In the genomic region with DNA sequence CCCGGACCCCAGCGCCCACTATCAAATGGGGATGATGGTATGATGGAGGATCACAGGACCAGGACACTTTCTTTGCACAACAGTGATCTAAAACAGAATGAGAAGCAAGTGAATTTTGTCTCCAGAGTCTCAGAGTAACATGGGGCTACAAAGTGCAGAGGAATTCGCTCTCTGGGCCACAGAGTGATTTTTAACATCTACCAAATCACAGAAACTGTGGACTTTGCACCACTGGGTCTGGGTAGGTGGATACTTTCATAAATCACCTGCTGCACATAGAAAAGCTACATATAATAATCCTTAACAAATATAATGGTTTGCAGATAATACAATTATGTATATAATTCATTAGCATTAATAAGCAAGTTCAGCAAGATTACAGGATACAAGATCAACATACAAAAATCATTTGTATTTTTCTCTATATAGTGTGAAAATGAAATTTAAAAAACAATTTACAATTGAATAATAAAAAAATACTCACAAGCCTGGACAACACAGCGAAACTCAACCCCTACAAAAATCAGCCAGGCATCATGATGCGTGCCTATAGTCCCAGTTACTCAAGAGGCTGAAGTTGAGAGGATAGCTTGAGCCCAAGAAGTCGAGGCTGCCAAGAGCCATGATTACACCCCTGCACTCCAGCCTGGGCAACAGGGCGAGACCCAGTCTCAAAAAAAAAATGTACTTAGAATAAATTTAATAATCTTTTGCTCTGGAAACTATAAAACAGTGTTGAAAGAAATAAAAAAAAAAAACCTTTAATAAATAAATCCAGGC, we compare ENCODE assay signal across 1 cellular context.
TF ChIP-seq lines count a peak whose summit lies in the region.

No MANE protein-coding gene starts in this region.

TF ChIP-seq in WTC11, 78 proteins besides CTCF, POLR2A, EP300 and RAD21 (continued from another document):
- TF ChIP-seq, protein P1, sequence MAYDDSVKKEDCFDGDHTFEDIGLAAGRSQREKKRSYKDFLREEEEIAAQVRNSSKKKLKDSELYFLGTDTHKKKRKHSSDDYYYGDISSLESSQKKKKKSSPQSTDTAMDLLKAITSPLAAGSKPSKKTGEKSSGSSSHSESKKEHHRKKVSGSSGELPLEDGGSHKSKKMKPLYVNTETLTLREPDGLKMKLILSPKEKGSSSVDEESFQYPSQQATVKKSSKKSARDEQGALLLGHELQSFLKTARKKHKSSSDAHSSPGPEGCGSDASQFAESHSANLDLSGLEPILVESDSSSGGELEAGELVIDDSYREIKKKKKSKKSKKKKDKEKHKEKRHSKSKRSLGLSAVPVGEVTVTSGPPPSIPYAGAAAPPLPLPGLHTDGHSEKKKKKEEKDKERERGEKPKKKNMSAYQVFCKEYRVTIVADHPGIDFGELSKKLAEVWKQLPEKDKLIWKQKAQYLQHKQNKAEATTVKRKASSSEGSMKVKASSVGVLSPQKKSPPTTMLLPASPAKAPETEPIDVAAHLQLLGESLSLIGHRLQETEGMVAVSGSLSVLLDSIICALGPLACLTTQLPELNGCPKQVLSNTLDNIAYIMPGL (CRISPR knock-in tag; IDR thresholded peaks at IDR 0.05) = no peak
- TF ChIP-seq NFYB (CRISPR knock-in tag; conservative IDR thresholded peaks at IDR 0.05; ENCODE audit: low read depth) = no peak
- TF ChIP-seq, protein P2, sequence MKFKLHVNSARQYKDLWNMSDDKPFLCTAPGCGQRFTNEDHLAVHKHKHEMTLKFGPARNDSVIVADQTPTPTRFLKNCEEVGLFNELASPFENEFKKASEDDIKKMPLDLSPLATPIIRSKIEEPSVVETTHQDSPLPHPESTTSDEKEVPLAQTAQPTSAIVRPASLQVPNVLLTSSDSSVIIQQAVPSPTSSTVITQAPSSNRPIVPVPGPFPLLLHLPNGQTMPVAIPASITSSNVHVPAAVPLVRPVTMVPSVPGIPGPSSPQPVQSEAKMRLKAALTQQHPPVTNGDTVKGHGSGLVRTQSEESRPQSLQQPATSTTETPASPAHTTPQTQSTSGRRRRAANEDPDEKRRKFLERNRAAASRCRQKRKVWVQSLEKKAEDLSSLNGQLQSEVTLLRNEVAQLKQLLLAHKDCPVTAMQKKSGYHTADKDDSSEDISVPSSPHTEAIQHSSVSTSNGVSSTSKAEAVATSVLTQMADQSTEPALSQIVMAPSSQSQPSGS (CRISPR knock-in tag; IDR thresholded peaks at IDR 0.05; ENCODE audit: borderline replicate concordance, low read depth) = no peak
- TF ChIP-seq, protein P3, sequence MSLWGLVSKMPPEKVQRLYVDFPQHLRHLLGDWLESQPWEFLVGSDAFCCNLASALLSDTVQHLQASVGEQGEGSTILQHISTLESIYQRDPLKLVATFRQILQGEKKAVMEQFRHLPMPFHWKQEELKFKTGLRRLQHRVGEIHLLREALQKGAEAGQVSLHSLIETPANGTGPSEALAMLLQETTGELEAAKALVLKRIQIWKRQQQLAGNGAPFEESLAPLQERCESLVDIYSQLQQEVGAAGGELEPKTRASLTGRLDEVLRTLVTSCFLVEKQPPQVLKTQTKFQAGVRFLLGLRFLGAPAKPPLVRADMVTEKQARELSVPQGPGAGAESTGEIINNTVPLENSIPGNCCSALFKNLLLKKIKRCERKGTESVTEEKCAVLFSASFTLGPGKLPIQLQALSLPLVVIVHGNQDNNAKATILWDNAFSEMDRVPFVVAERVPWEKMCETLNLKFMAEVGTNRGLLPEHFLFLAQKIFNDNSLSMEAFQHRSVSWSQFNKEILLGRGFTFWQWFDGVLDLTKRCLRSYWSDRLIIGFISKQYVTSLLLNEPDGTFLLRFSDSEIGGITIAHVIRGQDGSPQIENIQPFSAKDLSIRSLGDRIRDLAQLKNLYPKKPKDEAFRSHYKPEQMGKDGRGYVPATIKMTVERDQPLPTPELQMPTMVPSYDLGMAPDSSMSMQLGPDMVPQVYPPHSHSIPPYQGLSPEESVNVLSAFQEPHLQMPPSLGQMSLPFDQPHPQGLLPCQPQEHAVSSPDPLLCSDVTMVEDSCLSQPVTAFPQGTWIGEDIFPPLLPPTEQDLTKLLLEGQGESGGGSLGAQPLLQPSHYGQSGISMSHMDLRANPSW (CRISPR knock-in tag; conservative IDR thresholded peaks at IDR 0.05; ENCODE audit: low read depth) = no peak
- TF ChIP-seq NR2C2 (CRISPR knock-in tag; IDR thresholded peaks at IDR 0.05) = no peak
- TF ChIP-seq, protein P4, sequence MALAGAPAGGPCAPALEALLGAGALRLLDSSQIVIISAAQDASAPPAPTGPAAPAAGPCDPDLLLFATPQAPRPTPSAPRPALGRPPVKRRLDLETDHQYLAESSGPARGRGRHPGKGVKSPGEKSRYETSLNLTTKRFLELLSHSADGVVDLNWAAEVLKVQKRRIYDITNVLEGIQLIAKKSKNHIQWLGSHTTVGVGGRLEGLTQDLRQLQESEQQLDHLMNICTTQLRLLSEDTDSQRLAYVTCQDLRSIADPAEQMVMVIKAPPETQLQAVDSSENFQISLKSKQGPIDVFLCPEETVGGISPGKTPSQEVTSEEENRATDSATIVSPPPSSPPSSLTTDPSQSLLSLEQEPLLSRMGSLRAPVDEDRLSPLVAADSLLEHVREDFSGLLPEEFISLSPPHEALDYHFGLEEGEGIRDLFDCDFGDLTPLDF (CRISPR knock-in tag; IDR thresholded peaks at IDR 0.05) = no peak
- TF ChIP-seq, protein P5, sequence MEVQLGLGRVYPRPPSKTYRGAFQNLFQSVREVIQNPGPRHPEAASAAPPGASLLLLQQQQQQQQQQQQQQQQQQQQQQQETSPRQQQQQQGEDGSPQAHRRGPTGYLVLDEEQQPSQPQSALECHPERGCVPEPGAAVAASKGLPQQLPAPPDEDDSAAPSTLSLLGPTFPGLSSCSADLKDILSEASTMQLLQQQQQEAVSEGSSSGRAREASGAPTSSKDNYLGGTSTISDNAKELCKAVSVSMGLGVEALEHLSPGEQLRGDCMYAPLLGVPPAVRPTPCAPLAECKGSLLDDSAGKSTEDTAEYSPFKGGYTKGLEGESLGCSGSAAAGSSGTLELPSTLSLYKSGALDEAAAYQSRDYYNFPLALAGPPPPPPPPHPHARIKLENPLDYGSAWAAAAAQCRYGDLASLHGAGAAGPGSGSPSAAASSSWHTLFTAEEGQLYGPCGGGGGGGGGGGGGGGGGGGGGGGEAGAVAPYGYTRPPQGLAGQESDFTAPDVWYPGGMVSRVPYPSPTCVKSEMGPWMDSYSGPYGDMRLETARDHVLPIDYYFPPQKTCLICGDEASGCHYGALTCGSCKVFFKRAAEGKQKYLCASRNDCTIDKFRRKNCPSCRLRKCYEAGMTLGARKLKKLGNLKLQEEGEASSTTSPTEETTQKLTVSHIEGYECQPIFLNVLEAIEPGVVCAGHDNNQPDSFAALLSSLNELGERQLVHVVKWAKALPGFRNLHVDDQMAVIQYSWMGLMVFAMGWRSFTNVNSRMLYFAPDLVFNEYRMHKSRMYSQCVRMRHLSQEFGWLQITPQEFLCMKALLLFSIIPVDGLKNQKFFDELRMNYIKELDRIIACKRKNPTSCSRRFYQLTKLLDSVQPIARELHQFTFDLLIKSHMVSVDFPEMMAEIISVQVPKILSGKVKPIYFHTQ (CRISPR knock-in tag; IDR thresholded peaks at IDR 0.05) = no peak
- TF ChIP-seq, protein P6, sequence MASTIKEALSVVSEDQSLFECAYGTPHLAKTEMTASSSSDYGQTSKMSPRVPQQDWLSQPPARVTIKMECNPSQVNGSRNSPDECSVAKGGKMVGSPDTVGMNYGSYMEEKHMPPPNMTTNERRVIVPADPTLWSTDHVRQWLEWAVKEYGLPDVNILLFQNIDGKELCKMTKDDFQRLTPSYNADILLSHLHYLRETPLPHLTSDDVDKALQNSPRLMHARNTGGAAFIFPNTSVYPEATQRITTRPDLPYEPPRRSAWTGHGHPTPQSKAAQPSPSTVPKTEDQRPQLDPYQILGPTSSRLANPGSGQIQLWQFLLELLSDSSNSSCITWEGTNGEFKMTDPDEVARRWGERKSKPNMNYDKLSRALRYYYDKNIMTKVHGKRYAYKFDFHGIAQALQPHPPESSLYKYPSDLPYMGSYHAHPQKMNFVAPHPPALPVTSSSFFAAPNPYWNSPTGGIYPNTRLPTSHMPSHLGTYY (CRISPR knock-in tag; IDR thresholded peaks at IDR 0.05) = no peak
- no peak for TF ChIP-seq NR1H2 (CRISPR knock-in tag; IDR thresholded peaks at IDR 0.05)
